Comparison of ENCODE assay signal across 8 cellular contexts in the genomic region with DNA sequence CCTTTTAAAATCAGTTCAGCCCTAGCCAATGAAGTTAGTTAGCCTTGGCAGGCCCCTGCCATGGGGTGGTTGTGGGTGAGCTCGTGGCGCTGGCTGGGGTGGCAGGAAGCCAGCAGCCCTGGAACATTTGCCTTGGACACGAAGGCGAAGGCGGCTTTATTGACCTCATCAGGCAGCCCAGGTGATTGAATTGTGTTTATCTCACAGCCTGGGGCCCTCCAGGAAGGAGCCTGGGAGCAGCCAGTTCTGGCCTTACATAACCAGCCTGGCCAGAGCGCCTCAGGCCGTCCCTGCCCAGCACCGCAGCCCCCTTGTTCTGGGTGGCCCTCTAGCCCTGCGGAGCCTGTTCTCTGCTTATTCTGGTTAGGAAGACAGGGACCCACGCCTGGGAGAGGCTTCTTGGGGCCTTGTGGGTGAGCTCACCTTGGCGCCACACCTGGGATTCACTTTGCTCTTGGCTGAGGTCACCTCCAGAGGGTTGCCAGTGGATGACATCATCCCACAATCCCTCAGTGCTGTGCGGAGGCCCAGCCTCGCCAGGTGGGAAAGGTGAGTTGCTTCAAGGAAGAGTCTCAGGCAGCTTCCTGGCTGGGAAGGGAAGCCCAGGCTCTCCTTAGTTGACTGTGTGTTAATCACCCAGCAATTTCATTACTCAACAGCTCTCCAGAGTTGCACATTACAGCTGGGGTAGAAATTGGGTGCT. TPM values are rescaled to one million over a fixed set of nuclear protein-coding genes. Genes with fewer than 3 reads are reported as not detected.
DNase-seq lines count a peak whose midpoint lies in the region; ATAC-seq and TF ChIP-seq lines count a peak whose summit lies in the region.

No MANE protein-coding gene starts in this region.

- no peak overlapping the region for H2AFZ ChIP-seq in PC-9

- DNase-seq in DMS153 treated with DMSO at 0.1 percent for 48 hours (lab: John Stamatoyannopoulos, UW; ENCODE audit: unreplicated experiment) (peak; percentile 34), PC-9 (peak; percentile 97 to 98), fibroblast of peridontal ligament (ENCODE audit: extremely low read depth) (peak; percentile 62), pons (ENCODE audit: low spot score) (peak; percentile 31), NCI-H128 (lab: John Stamatoyannopoulos, UW; ENCODE audit: unreplicated experiment) (no peak)
- no peak for DNase-seq in CD8-positive, alpha-beta T cell
- DNase-seq in CD4-positive, alpha-beta T cell = no peak

- H3F3A ChIP-seq in PC-9 (ENCODE audit: insufficient read depth, low read depth) = peaks cover 55% of the 10 kb centered on the region

- H3K9me2 ChIP-seq in PC-9 (ENCODE audit: insufficient read depth) = no peaks in the 10 kb centered on the region

- H3K4me2 ChIP-seq in PC-9 = peak overlapping the region; percentile 74

- no TSS peak for BruUV-seq in PC-9 (replicated peaks; lab: Mats Ljungman, UMichigan)

- peaks cover 51% of the 10 kb centered on the region for H3K4me1 ChIP-seq in PC-9 (replicated peaks; ENCODE audit: insufficient read depth)
- H3K4me1 ChIP-seq in CD8-positive, alpha-beta T cell (ENCODE audit: insufficient read depth, low read length) = no peaks in the 10 kb centered on the region

- intact Hi-C loops in PC-9 (cut with micrococcal nuclease; ENCODE audit: unreplicated experiment) = loop anchor here (1.0 to 2.0 kb wide), 10 partner anchors 27 to 187 kb away; partner anchors contain the start of gene RPL26L1
- intact Hi-C loops in CD8-positive, alpha-beta T cell (cut with DNase I, micrococcal nuclease) = no loop called here
- intact Hi-C loops in CD4-positive, alpha-beta T cell (cut with DNase I, micrococcal nuclease) = no loop called here

- H3K27me3 Mint-ChIP-seq in CD8-positive, alpha-beta T cell (ENCODE audit: low read depth) = no peaks in the 10 kb centered on the region
- H3K27me3 Mint-ChIP-seq in CD4-positive, alpha-beta T cell = no peaks in the 10 kb centered on the region

- H3K27me3 ChIP-seq in PC-9 (ENCODE audit: insufficient read depth, low read depth) = no peaks in the 10 kb centered on the region
- H3K27me3 ChIP-seq in CD8-positive, alpha-beta T cell (ENCODE audit: insufficient read depth, low read length) = no peaks in the 10 kb centered on the region
- H3K27me3 ChIP-seq in CD4-positive, alpha-beta T cell (ENCODE audit: control insufficient read depth, insufficient read depth, low read length) = no peaks in the 10 kb centered on the region

- no peaks in the 10 kb centered on the region for H3K9me3 Mint-ChIP-seq in CD8-positive, alpha-beta T cell
- no peaks in the 10 kb centered on the region for H3K9me3 Mint-ChIP-seq in CD4-positive, alpha-beta T cell

- ATAC-seq in CD8-positive, alpha-beta T cell = no peak
- no peak for ATAC-seq in CD4-positive, alpha-beta T cell (ENCODE audit: poor library complexity)
- ATAC-seq in GM21786 (IDR thresholded peaks at IDR 0.05; ENCODE audit: unreplicated experiment) = no peak

- no peaks in the 10 kb centered on the region for H3K36me3 ChIP-seq in PC-9 (ENCODE audit: low read depth)
- no peaks in the 10 kb centered on the region for H3K36me3 ChIP-seq in CD8-positive, alpha-beta T cell (ENCODE audit: insufficient read depth, low read length)

- H3K4me3 ChIP-seq in PC-9 = peak overlapping the region; percentile 30; the same call in 1 of the 2 replicates
- no peak overlapping the region for H3K4me3 ChIP-seq in CD8-positive, alpha-beta T cell (ENCODE audit: low read depth, low read length)

- H3K27ac Mint-ChIP-seq in CD8-positive, alpha-beta T cell = no peak overlapping the region
- no peak overlapping the region for H3K27ac Mint-ChIP-seq in CD4-positive, alpha-beta T cell

- CTCF ChIA-PET in PC-9 (lab: Charles Lee) = interaction anchor here (0.6 to 1.9 kb wide), 6 partner anchors 26 to 670 kb away, joined by 3 to 12 read pairs (median 5); partner anchors contain the start of gene DUSP1
- CTCF ChIA-PET in CD8-positive, alpha-beta T cell (lab: Charles Lee) = interaction anchor here (1.4 to 2.5 kb wide), 2 partner anchors 27 to 188 kb away, joined by 5 to 9 read pairs; no protein-coding TSS in a partner anchor
- CTCF ChIA-PET in CD4-positive, alpha-beta T cell (lab: Charles Lee) = no interaction called here

- POLR2A ChIA-PET in PC-9 (lab: Charles Lee; ENCODE audit: unreplicated experiment) = interaction anchor here (0.5 to 1.6 kb wide), 10 partner anchors 46 to 898 kb away, joined by 3 to 20 read pairs (median 4); partner anchors contain the start of genes DUSP1 and RPL26L1
- POLR2A ChIA-PET in CD8-positive, alpha-beta T cell (lab: Charles Lee) = no interaction called here
- POLR2A ChIA-PET in CD4-positive, alpha-beta T cell (lab: Charles Lee) = interaction anchor here (1.5 kb wide), 1 partner anchor 133 kb away, joined by 5 read pairs; no protein-coding TSS in a partner anchor

- H3K4me3 Mint-ChIP-seq in CD8-positive, alpha-beta T cell = no peak overlapping the region
- no peak overlapping the region for H3K4me3 Mint-ChIP-seq in CD4-positive, alpha-beta T cell

- H3K36me3 Mint-ChIP-seq in CD8-positive, alpha-beta T cell = peaks cover 36% of the 10 kb centered on the region
- peaks cover 28% of the 10 kb centered on the region for H3K36me3 Mint-ChIP-seq in CD4-positive, alpha-beta T cell (ENCODE audit: low read depth)

- peaks cover 8% of the 10 kb centered on the region; the same call in 1 of the 2 replicates for H3K79me2 ChIP-seq in PC-9 (ENCODE audit: low read depth)

- no peaks in the 10 kb centered on the region for H3K9me3 ChIP-seq in PC-9 (ENCODE audit: insufficient read depth, low read depth)
- H3K9me3 ChIP-seq in CD8-positive, alpha-beta T cell (ENCODE audit: low read length) = no peaks in the 10 kb centered on the region
- no peaks in the 10 kb centered on the region for H3K9me3 ChIP-seq in CD4-positive, alpha-beta T cell (ENCODE audit: control insufficient read depth, low read length)

- H4K20me1 ChIP-seq in PC-9 (ENCODE audit: insufficient read depth) = no peaks in the 10 kb centered on the region

- TF ChIP-seq CTCF in PC-9 (conservative IDR thresholded peaks at IDR 0.05) = no peak
- TF ChIP-seq CTCF in CD8-positive, alpha-beta T cell (IDR thresholded peaks at IDR 0.05) = no peak
- TF ChIP-seq CTCF in CD4-positive, alpha-beta T cell (IDR thresholded peaks at IDR 0.05) = no peak

- peak overlapping the region; percentile 99 for H3K27ac ChIP-seq in PC-9
- H3K27ac ChIP-seq in CD8-positive, alpha-beta T cell (ENCODE audit: low read depth, low read length) = no peak overlapping the region
- no peak overlapping the region for H3K27ac ChIP-seq in CD4-positive, alpha-beta T cell (ENCODE audit: low read depth, low read length)

- no peaks in the 10 kb centered on the region for H3K4me1 Mint-ChIP-seq in CD8-positive, alpha-beta T cell (ENCODE audit: low read depth)
- H3K4me1 Mint-ChIP-seq in CD4-positive, alpha-beta T cell (ENCODE audit: low read depth) = no peaks in the 10 kb centered on the region

RNA-seq across cellular contexts. Expression of gene RPL26L1, which starts 54.4 kb away (rescaled TPM):
- total RNA-seq in PC-9 (2021) = 54.4 and 87.1 TPM in 2 replicates
- total RNA-seq in CD8-positive, alpha-beta T cell = 10 to 100 TPM; 12.0 to 12.7 TPM
- 10 to 100 TPM; 10.0 to 10.5 TPM for total RNA-seq in CD4-positive, alpha-beta T cell

Comparison
In these comparisons a context has a peak if more than half of its experiments do, and no peak if none do; other contexts are left out.
1. DNase-seq: peak in DMS153 treated with DMSO at 0.1 percent for 48 hours (single experiment), PC-9 (2 of 2), fibroblast of peridontal ligament (single experiment) and pons (single experiment); none in CD8-positive, alpha-beta T cell (0 of 7), CD4-positive, alpha-beta T cell (0 of 10) and NCI-H128 (single experiment).